Comparison of ENCODE assay signal across 21 cellular contexts in the genomic region with DNA sequence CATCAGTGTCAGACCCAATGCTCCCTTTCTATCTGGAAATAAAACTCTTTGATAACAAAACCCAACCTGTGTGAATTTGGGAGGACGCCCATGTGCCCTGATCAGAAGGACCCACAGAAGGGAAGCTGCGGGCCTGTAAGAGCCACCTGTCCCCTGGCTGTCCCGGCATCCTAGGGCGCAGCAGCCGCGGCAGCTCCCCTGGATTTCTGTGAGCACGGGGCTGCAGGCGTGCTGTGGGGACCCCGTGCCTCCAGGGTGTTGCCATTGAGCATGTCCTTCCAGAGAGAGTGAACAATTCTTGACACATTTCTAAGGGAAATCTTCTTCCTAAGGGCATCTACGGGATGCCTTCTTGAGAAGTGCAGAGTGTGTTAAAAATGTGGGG.
"Had no signal": no experiment of that assay in that cellular context is flagged by ENCODE, and none has a peak within 500 bp of the region (broad histone marks: within the 10 kb centered on the region; RNA-seq: fewer than 3 reads in every experiment).

No MANE protein-coding gene starts in this region.

- H3K27ac Mint-ChIP-seq: immature natural killer cell; natural killer cell; nephron progenitor cell; neural progenitor cell; stimulated activated effector memory CD8-positive, alpha-beta T cell treated with anti-CD3 and anti-CD28 coated beads, Interleukin-12 subunit alpha, Interleukin-12 subunit beta, amount 100 ng/mL, for 72 hours; stimulated activated naive CD8-positive, alpha-beta T cell treated with anti-CD3 and anti-CD28 coated beads, Interleukin-15, Interleukin-2, amounts not matched to agents 100 ng/mL and 50 ng/mL, for 24 hours; type B pancreatic cell had no signal

- H3K9me3 Mint-ChIP-seq: immature natural killer cell; natural killer cell; nephron progenitor cell; stimulated activated effector memory CD8-positive, alpha-beta T cell treated with anti-CD3 and anti-CD28 coated beads, Interleukin-12 subunit alpha, Interleukin-12 subunit beta, amount 100 ng/mL, for 72 hours; stimulated activated naive CD8-positive, alpha-beta T cell treated with anti-CD3 and anti-CD28 coated beads, Interleukin-15, Interleukin-2, amounts not matched to agents 100 ng/mL and 50 ng/mL, for 24 hours; type B pancreatic cell had no signal

- DNase-seq: lower lobe of right lung, mammary epithelial cell, sigmoid colon, spleen, uterus had no signal

- H3K27me3 ChIP-seq: left lung, neural progenitor cell, ovary, suprapubic skin, uterus had no signal

- FAIRE-seq: islet of Langerhans, kidney, small intestine had no signal

- H3K27ac ChIP-seq: left lung, lower lobe of right lung, neural progenitor cell, ovary, prostate gland, sigmoid colon, spleen, suprapubic skin, tibial nerve, uterus had no signal

- H3K36me3 ChIP-seq: left lung, lower lobe of right lung, neural progenitor cell, ovary, prostate gland, sigmoid colon, spleen, suprapubic skin, tibial nerve, uterus had no signal

- H2AFZ ChIP-seq: neural progenitor cell had no signal

- H3K4me3 Mint-ChIP-seq: immature natural killer cell; natural killer cell; nephron progenitor cell; neural progenitor cell; stimulated activated effector memory CD8-positive, alpha-beta T cell treated with anti-CD3 and anti-CD28 coated beads, Interleukin-12 subunit alpha, Interleukin-12 subunit beta, amount 100 ng/mL, for 72 hours; stimulated activated naive CD8-positive, alpha-beta T cell treated with anti-CD3 and anti-CD28 coated beads, Interleukin-15, Interleukin-2, amounts not matched to agents 100 ng/mL and 50 ng/mL, for 24 hours; type B pancreatic cell had no signal

- H3K9me3 ChIP-seq: left lung, lower lobe of right lung, ovary, prostate gland, sigmoid colon, spleen, suprapubic skin, tibial nerve, uterus had no signal

- H3K4me3 ChIP-seq: left lung, lower lobe of right lung, neural progenitor cell, ovary, prostate gland, sigmoid colon, spleen, suprapubic skin, tibial nerve, uterus had no signal

- H3K4me1 Mint-ChIP-seq: immature natural killer cell had no signal

- H3K36me3 Mint-ChIP-seq: immature natural killer cell; naive B cell; natural killer cell; stimulated activated effector memory CD8-positive, alpha-beta T cell treated with anti-CD3 and anti-CD28 coated beads, Interleukin-12 subunit alpha, Interleukin-12 subunit beta, amount 100 ng/mL, for 72 hours; type B pancreatic cell had no signal

- H3K4me2 ChIP-seq: neural progenitor cell had no signal

- H3K4me1 ChIP-seq: left lung, lower lobe of right lung, prostate gland, sigmoid colon, tibial nerve, uterus had no signal

- H3K9ac ChIP-seq: neural progenitor cell had no signal

- H3K27me3 Mint-ChIP-seq: naive B cell; stimulated activated naive CD8-positive, alpha-beta T cell treated with anti-CD3 and anti-CD28 coated beads, Interleukin-15, Interleukin-2, amounts not matched to agents 100 ng/mL and 50 ng/mL, for 24 hours had no signal
